ENCODE assay signal across 9 cellular contexts in the genomic region with DNA sequence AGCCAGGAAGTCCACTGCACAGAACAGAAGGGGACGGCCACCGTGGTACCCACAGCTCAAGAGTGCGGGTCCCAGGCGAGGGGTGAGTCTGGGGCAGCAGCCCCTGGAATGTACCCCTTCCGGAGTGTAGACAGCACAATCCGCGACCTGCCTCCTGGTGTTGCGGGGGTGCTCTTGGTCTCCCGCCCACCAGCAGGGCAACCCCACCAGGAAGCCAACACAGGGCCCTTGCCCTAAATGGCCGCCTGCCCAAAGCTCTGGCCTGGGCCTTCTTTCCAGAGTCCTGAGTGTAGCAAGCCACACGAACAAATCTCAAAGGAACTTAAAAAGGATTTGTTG. TPM values are rescaled to one million over a fixed set of nuclear protein-coding genes. Genes with fewer than 3 reads are reported as not detected.
A peak's percentile ranks its signal among the peaks of the same experiment; 100 is the strongest.
DNase-seq lines count a peak whose midpoint lies in the region; ATAC-seq and TF ChIP-seq lines count a peak whose summit lies in the region.
"Had no signal": no experiment of that assay in that cellular context is flagged by ENCODE, and none has a peak within 500 bp of the region (broad histone marks: within the 10 kb centered on the region; RNA-seq: fewer than 3 reads in every experiment).

No MANE protein-coding gene starts in this region.

- TF ChIP-seq POLR2A in lower leg skin (IDR thresholded peaks at IDR 0.05) = no peak

- no peaks in the 10 kb centered on the region for H3K9me3 ChIP-seq in T-helper 17 cell (ENCODE audit: control insufficient read depth, low read length, poor library complexity, severe bottlenecking)

- H3K27ac Mint-ChIP-seq in T-helper 17 cell (no peak overlapping the region), progenitor cell of endocrine pancreas (no peak overlapping the region)

- WGBS in lower leg skin, 2 donors = 82 to 90% methylated on average over 10 of the region's 11 CpGs

- ATAC-seq in T-helper 17 cell (no peak), GM19035 (IDR thresholded peaks at IDR 0.05; ENCODE audit: unreplicated experiment) (no peak)

- intact Hi-C loops in head of caudate nucleus (cut with DNase I) = no loop called here
- intact Hi-C loops in lower leg skin (cut with DNase I; ENCODE audit: low total_unique reads) = no loop called here

- H3K36me3 Mint-ChIP-seq in T-helper 17 cell (ENCODE audit: low read depth) (no peaks in the 10 kb centered on the region), progenitor cell of endocrine pancreas (ENCODE audit: insufficient read depth) (no peaks in the 10 kb centered on the region)

- H3K9me3 Mint-ChIP-seq in progenitor cell of endocrine pancreas (ENCODE audit: low read depth) = peaks cover 8% of the 10 kb centered on the region

- H3K4me1 Mint-ChIP-seq in T-helper 17 cell (peaks cover 15% of the 10 kb centered on the region), progenitor cell of endocrine pancreas (ENCODE audit: low read depth) (peaks cover 12% of the 10 kb centered on the region)

- H3K4me3 ChIP-seq in GM08714 (ENCODE audit: low read length) = peak overlapping the region; percentile 85; the same call in 1 of the 2 replicates
- no peak overlapping the region for H3K4me3 ChIP-seq in lower leg skin (ENCODE audit: low read depth, poor library complexity, severe bottlenecking)

- H3K27me3 Mint-ChIP-seq in T-helper 17 cell (no peaks in the 10 kb centered on the region), progenitor cell of endocrine pancreas (peaks cover 11% of the 10 kb centered on the region)

- H3K4me3 Mint-ChIP-seq in T-helper 17 cell (peak overlapping the region; percentile 28), progenitor cell of endocrine pancreas (ENCODE audit: low read depth) (peak overlapping the region; percentile 65)

- no peak for TF ChIP-seq CTCF in progenitor cell of endocrine pancreas (IDR thresholded peaks at IDR 0.05; ENCODE audit: unreplicated experiment)
- no peak for TF ChIP-seq CTCF in lower leg skin (IDR thresholded peaks at IDR 0.05)

- no peak for DNase-seq in T-helper 17 cell
- DNase-seq in head of caudate nucleus = peak in 23 of 42 donors; percentile 3 to 63 (median 33)
- no peak for DNase-seq in progenitor cell of endocrine pancreas (ENCODE audit: low spot score, unreplicated experiment)
- DNase-seq in DMS 273 (lab: John Stamatoyannopoulos, UW; ENCODE audit: unreplicated experiment) = no peak
- DNase-seq in DMS114 treated with DMSO at 0.1 percent for 48 hours (lab: John Stamatoyannopoulos, UW; ENCODE audit: unreplicated experiment) = no peak
- no peak for DNase-seq in lower leg skin (ENCODE audit: low spot score in 2 of 2)
- DNase-seq: Karpas-422 had no signal

RNA-seq across cellular contexts. Expression of gene SLC19A1, which starts 1.1 kb away (rescaled TPM):
- 10 to 100 TPM; 10.8 to 13.7 TPM for total RNA-seq in T-helper 17 cell
- 25.6 and 28.5 TPM in 2 replicates for total RNA-seq in progenitor cell of endocrine pancreas
- total RNA-seq in lower leg skin = 1 to 10 TPM; 3.6 to 7.3 (median 5.0) TPM

Comparison
In these comparisons a context has a peak if more than half of its experiments do, and no peak if none do; other contexts are left out.
1. DNase-seq: peak in head of caudate nucleus (23 of 42); none in T-helper 17 cell (0 of 3), progenitor cell of endocrine pancreas (single experiment), DMS 273 (single experiment), DMS114 treated with DMSO at 0.1 percent for 48 hours (single experiment) and lower leg skin (0 of 2).